16 cellular contexts compared by ENCODE assay signal in the genomic region with DNA sequence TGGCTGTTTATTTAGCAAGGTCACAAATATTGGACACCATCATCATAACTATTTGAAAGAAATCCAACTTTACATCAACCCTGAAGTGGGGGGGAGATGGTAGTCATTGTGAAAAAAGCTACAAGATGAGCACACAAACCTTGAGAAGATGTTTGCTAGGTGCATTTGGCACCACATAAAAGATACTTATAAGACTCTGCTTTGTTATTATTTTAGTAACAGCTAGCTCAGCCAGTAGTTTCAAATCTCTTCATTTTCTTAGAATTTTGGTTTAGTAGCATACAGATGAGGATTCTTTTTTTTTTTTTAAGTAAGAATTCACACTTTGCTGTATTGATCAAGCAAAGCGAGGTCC. TPM values are rescaled to one million over a fixed set of nuclear protein-coding genes. Genes with fewer than 3 reads are reported as not detected.
"Had no signal": no experiment of that assay in that cellular context is flagged by ENCODE, and none has a peak within 500 bp of the region (broad histone marks: within the 10 kb centered on the region; RNA-seq: fewer than 3 reads in every experiment).

No MANE protein-coding gene starts in this region.

- H3K27ac ChIP-seq: lower lobe of right lung had no signal

- H3K9me3 Mint-ChIP-seq: activated CD4-positive, alpha-beta T cell treated with anti-CD3 and anti-CD28 coated beads, Interleukin-2, amount 10 ng/mL, durations not matched to agents 7 days and 5 days; activated naive CD4-positive, alpha-beta T cell treated with anti-CD3 and anti-CD28 coated beads for 36 hours; brain; mesothelial cell of epicardium; neural crest cell; stimulated activated effector memory CD8-positive, alpha-beta T cell treated with anti-CD3 and anti-CD28 coated beads, Interleukin-12 subunit alpha, Interleukin-12 subunit beta, amount 100 ng/mL, for 72 hours; type B pancreatic cell had no signal

- H3K9me3 ChIP-seq: heart left ventricle, lower lobe of right lung, pancreas had no signal

- H3K4me3 Mint-ChIP-seq: activated CD4-positive, alpha-beta T cell treated with anti-CD3 and anti-CD28 coated beads, Interleukin-2, amount 10 ng/mL, durations not matched to agents 7 days and 5 days; activated naive CD4-positive, alpha-beta T cell treated with anti-CD3 and anti-CD28 coated beads for 36 hours; brain; mesothelial cell of epicardium; neural crest cell; stimulated activated effector memory CD8-positive, alpha-beta T cell treated with anti-CD3 and anti-CD28 coated beads, Interleukin-12 subunit alpha, Interleukin-12 subunit beta, amount 100 ng/mL, for 72 hours; type B pancreatic cell had no signal

- H3K27me3 Mint-ChIP-seq: activated CD4-positive, alpha-beta T cell treated with anti-CD3 and anti-CD28 coated beads, Interleukin-2, amount 10 ng/mL, durations not matched to agents 7 days and 5 days; type B pancreatic cell had no signal

- ATAC-seq: lower lobe of right lung; pancreas; SK-N-SH treated with all-trans-retinoic acid at 6 μM for 48 hours; stimulated activated effector memory CD8-positive, alpha-beta T cell treated with anti-CD3 and anti-CD28 coated beads, Interleukin-12 subunit alpha, Interleukin-12 subunit beta, amount 100 ng/mL, for 72 hours had no signal

- H3K27me3 ChIP-seq: heart left ventricle, pancreas had no signal

- H3K27ac Mint-ChIP-seq: activated CD4-positive, alpha-beta T cell treated with anti-CD3 and anti-CD28 coated beads, Interleukin-2, amount 10 ng/mL, durations not matched to agents 7 days and 5 days; activated naive CD4-positive, alpha-beta T cell treated with anti-CD3 and anti-CD28 coated beads for 36 hours; stimulated activated effector memory CD8-positive, alpha-beta T cell treated with anti-CD3 and anti-CD28 coated beads, Interleukin-12 subunit alpha, Interleukin-12 subunit beta, amount 100 ng/mL, for 72 hours; type B pancreatic cell had no signal

- H3K4me3 ChIP-seq: heart left ventricle, lower lobe of right lung, pancreas had no signal

- H3K36me3 Mint-ChIP-seq: brain, mesothelial cell of epicardium, type B pancreatic cell had no signal

- DNase-seq: activated CD4-positive, alpha-beta T cell treated with anti-CD3 and anti-CD28 coated beads, Interleukin-2, amount 10 ng/mL, durations not matched to agents 7 days and 5 days; activated naive CD4-positive, alpha-beta T cell treated with anti-CD3 and anti-CD28 coated beads for 36 hours; central memory CD4-positive, alpha-beta T cell; cortex of kidney; effector CD8-positive, alpha-beta T cell; heart left ventricle; left cardiac atrium; lower lobe of right lung; pancreas; SHP77 had no signal

- H3K36me3 ChIP-seq: heart left ventricle, lower lobe of right lung, pancreas had no signal

RNA-seq across cellular contexts. Expression of a gene that starts 14.4 kb away (rescaled TPM):
- total RNA-seq: neural crest cell had no signal
